In genomic region chr12:15712160-15712559, GRCh38 we compare ENCODE assay signal across 28 cellular contexts.
A peak's percentile ranks its signal among the peaks of the same experiment; 100 is the strongest.
DNase-seq lines count a peak whose midpoint lies in the region; ATAC-seq, FAIRE-seq and TF ChIP-seq lines count a peak whose summit lies in the region.
"Had no signal": no experiment of that assay in that cellular context is flagged by ENCODE, and none has a peak within 500 bp of the region (broad histone marks: within the 10 kb centered on the region; RNA-seq: fewer than 3 reads in every experiment).

No MANE protein-coding gene starts in this region.

- CTCF ChIA-PET in A549 (lab: Yijun Ruan, JAX) (interaction anchor here (0.7 kb wide), 1 partner anchor 143 kb away, joined by 3 read pairs; no protein-coding TSS in a partner anchor), HepG2 (lab: Yijun Ruan, JAX; ENCODE audit: low intra/inter-chr PET ratio, low total read pairs) (no interaction called here)
- CTCF ChIA-PET in activated CD4-positive, alpha-beta T cell treated with anti-CD3 and anti-CD28 coated beads for 36 hours (lab: Charles Lee), result interaction anchor here (0.9 to 1.0 kb wide), 2 partner anchors 13 to 48 kb away, joined by 3 to 4 read pairs; no protein-coding TSS in a partner anchor

- H3K4me1 ChIP-seq in A549 (peaks cover 60% of the 10 kb centered on the region), adipocyte (ENCODE audit: control insufficient read depth, insufficient read depth, low read length) (peaks cover 66% of the 10 kb centered on the region), HepG2 (ENCODE audit: insufficient read depth, low read length) (peaks cover 73% of the 10 kb centered on the region), smooth muscle cell (ENCODE audit: low read depth) (peaks cover 18% of the 10 kb centered on the region)
- H3K4me1 ChIP-seq: HAP-1 had no signal

- peaks cover 0 to 2% (median 0%) of the 10 kb centered on the region in 3 donors for H3K36me3 Mint-ChIP-seq in naive thymus-derived CD8-positive, alpha-beta T cell
- no peaks in the 10 kb centered on the region for H3K36me3 Mint-ChIP-seq in activated CD4-positive, alpha-beta T cell treated with anti-CD3 and anti-CD28 coated beads for 36 hours (ENCODE audit: low read depth)
- H3K36me3 Mint-ChIP-seq: mesothelial cell of epicardium had no signal

- no peaks in the 10 kb centered on the region for H3K9me3 Mint-ChIP-seq in naive thymus-derived CD8-positive, alpha-beta T cell
- no peaks in the 10 kb centered on the region for H3K9me3 Mint-ChIP-seq in activated CD4-positive, alpha-beta T cell treated with anti-CD3 and anti-CD28 coated beads for 36 hours (ENCODE audit: low read depth)
- H3K9me3 Mint-ChIP-seq: activated CD4-positive, alpha-beta T cell treated with anti-CD3 and anti-CD28 coated beads, Interleukin-2, amount 10 ng/mL, durations not matched to agents 24 days and 14 days; activated T-helper 1 cell treated with anti-CD3 and anti-CD28 coated beads, Interleukin-12 subunit alpha, Interleukin-12 subunit beta, Interleukin-2, Interleukin-4 antibody, amounts not matched to agents 30 ng/mL and 10 ng/mL and 1 ng/mL, durations not matched to agents 14 hours and 24 hours and 36 hours; mesothelial cell of epicardium; nephron progenitor cell had no signal

- H3K27ac ChIP-seq in A549 (peak overlapping the region; percentile 80 to 82), HepG2 (ENCODE audit: extremely low read length, insufficient read depth, low read length) (peak overlapping the region; percentile 84), smooth muscle cell (ENCODE audit: low read depth) (no peak overlapping the region)
- H3K27ac ChIP-seq: BLaER1 treated with 17β-estradiol and CSF1 and Interleukin-3, amounts not matched to agents 10 nM and 100 nM; SK-N-MC; VCaP had no signal

- FAIRE-seq in A549 (lab: Jason Lieb, UNC) (peak; percentile 49), HepG2 (lab: Jason Lieb, UNC) (no peak)
- FAIRE-seq: GM12892 had no signal

- H3K79me2 ChIP-seq in HepG2 (ENCODE audit: insufficient read depth, low read length) (peaks cover 64% of the 10 kb centered on the region), smooth muscle cell (ENCODE audit: low read depth) (peaks cover 25% of the 10 kb centered on the region)

- no peak overlapping the region for H3K4me3 Mint-ChIP-seq in naive thymus-derived CD8-positive, alpha-beta T cell
- no peak overlapping the region for H3K4me3 Mint-ChIP-seq in activated CD4-positive, alpha-beta T cell treated with anti-CD3 and anti-CD28 coated beads for 36 hours
- H3K4me3 Mint-ChIP-seq: activated CD4-positive, alpha-beta T cell treated with anti-CD3 and anti-CD28 coated beads, Interleukin-2, amount 10 ng/mL, durations not matched to agents 24 days and 14 days; activated T-helper 1 cell treated with anti-CD3 and anti-CD28 coated beads, Interleukin-12 subunit alpha, Interleukin-12 subunit beta, Interleukin-2, Interleukin-4 antibody, amounts not matched to agents 30 ng/mL and 10 ng/mL and 1 ng/mL, durations not matched to agents 14 hours and 24 hours and 36 hours; mesothelial cell of epicardium; nephron progenitor cell had no signal

- TF ChIP-seq RAD21 in A549 (conservative IDR thresholded peaks at IDR 0.05 in 1 of 2, IDR thresholded peaks at IDR 0.05 in 1 of 2) (no peak), HepG2 (CRISPR knock-in tag; IDR thresholded peaks at IDR 0.05) (no peak)

- H3K4me2 ChIP-seq in A549 (peak overlapping the region; percentile 88), HepG2 (ENCODE audit: low read depth, low read length) (peak overlapping the region; percentile 79), smooth muscle cell (no peak overlapping the region)
- H3K4me2 ChIP-seq: BLaER1 treated with 17β-estradiol and CSF1 and Interleukin-3, amounts not matched to agents 10 nM and 100 nM had no signal

- H4K20me1 ChIP-seq in HepG2 (ENCODE audit: insufficient read depth, low read length), result no peaks in the 10 kb centered on the region
- no peaks in the 10 kb centered on the region for H4K20me1 ChIP-seq in smooth muscle cell (ENCODE audit: low read depth)
- H4K20me1 ChIP-seq: BLaER1 treated with 17β-estradiol and CSF1 and Interleukin-3, amounts not matched to agents 10 nM and 100 nM had no signal

- H3F3A ChIP-seq in smooth muscle cell (ENCODE audit: low read depth), result no peaks in the 10 kb centered on the region

- H3K27me3 ChIP-seq in adipocyte (replicated peaks; ENCODE audit: control insufficient read depth, insufficient read depth, low read length) (no peaks in the 10 kb centered on the region), HepG2 (ENCODE audit: control insufficient read depth in 1 of 2, insufficient read depth in 2 of 2, low read length in 2 of 2) (no peaks in the 10 kb centered on the region), smooth muscle cell (ENCODE audit: low read depth) (no peaks in the 10 kb centered on the region)
- H3K27me3 ChIP-seq: BLaER1 treated with 17β-estradiol and CSF1 and Interleukin-3, amounts not matched to agents 10 nM and 100 nM; dorsolateral prefrontal cortex had no signal

- peaks cover 8% of the 10 kb centered on the region for H3K36me3 ChIP-seq in adipocyte (ENCODE audit: control insufficient read depth, insufficient read depth, low read length, severe bottlenecking)
- H3K36me3 ChIP-seq in HepG2 (replicated peaks in 1 of 2; ENCODE audit: control insufficient read depth in 1 of 2, insufficient read depth in 2 of 2, low read length in 2 of 2), result no peaks in the 10 kb centered on the region
- H3K36me3 ChIP-seq in smooth muscle cell (ENCODE audit: low read depth), result peaks cover 5% of the 10 kb centered on the region
- H3K36me3 ChIP-seq: BLaER1 treated with 17β-estradiol and CSF1 and Interleukin-3, amounts not matched to agents 10 nM and 100 nM; HAP-1 had no signal

- no peak for DNase-seq in A549 (ENCODE audit: low read depth in 1 of 2, low spot score in 1 of 2)
- DNase-seq in adipocyte (ENCODE audit: low read depth), result no peak
- no peak for DNase-seq in HepG2 (ENCODE audit: low spot score)
- no peak for DNase-seq in smooth muscle cell (lab: John Stamatoyannopoulos, UW; ENCODE audit: unreplicated experiment)
- no peak for DNase-seq in naive thymus-derived CD8-positive, alpha-beta T cell
- no peak for DNase-seq in activated CD4-positive, alpha-beta T cell treated with anti-CD3 and anti-CD28 coated beads for 36 hours
- DNase-seq in NCI-H2029 treated with DMSO at 0.1 percent for 48 hours (lab: John Stamatoyannopoulos, UW), result no peak
- DNase-seq in NCI-H82 (lab: John Stamatoyannopoulos, UW), result no peak
- DNase-seq: activated CD4-positive, alpha-beta T cell treated with anti-CD3 and anti-CD28 coated beads, Interleukin-2, amount 10 ng/mL, durations not matched to agents 24 days and 14 days; activated naive CD4-positive, alpha-beta T cell treated with anti-CD3 and anti-CD28 coated beads, Interleukin-2, amount 50 U/mL, for 16 hours; caudate nucleus; dorsolateral prefrontal cortex; glutamatergic neuron; Karpas-422; MV-4-11; NCI-H2171 treated with DMSO at 0.1 percent for 48 hours; NCI-H524; nephron progenitor cell; RPMI8226; stimulated activated CD8-positive, alpha-beta memory T cell treated with anti-CD3 and anti-CD28 coated beads, Interleukin-4, amount 100 ng/mL, for 48 hours; T-helper 2 cell had no signal

- peak overlapping the region; percentile 42 for H3K4me3 ChIP-seq in A549
- peak overlapping the region; percentile 44 for H3K4me3 ChIP-seq in adipocyte (ENCODE audit: low read length)
- H3K4me3 ChIP-seq in HepG2 (replicated peaks in 1 of 3; ENCODE audit: insufficient read depth in 1 of 3, low read depth in 2 of 3, low read length in 3 of 3), result peak overlapping the region; percentile 59 to 66 (median 59); a peak in 5 of 6 replicates
- peak overlapping the region; percentile 15 for H3K4me3 ChIP-seq in smooth muscle cell
- H3K4me3 ChIP-seq: BLaER1 treated with 17β-estradiol and CSF1 and Interleukin-3, amounts not matched to agents 10 nM and 100 nM; dorsolateral prefrontal cortex; HAP-1; SK-N-MC had no signal

- intact Hi-C loops in HepG2 (cut with micrococcal nuclease; ENCODE audit: unreplicated experiment), result loop anchor here (5.0 kb wide), 1 partner anchor 120 kb away; no protein-coding TSS in a partner anchor
- intact Hi-C loops in activated CD4-positive, alpha-beta T cell treated with anti-CD3 and anti-CD28 coated beads for 36 hours (cut with DNase I, micrococcal nuclease), result no loop called here

- in situ Hi-C loops in HepG2 (cut with HindIII; ENCODE audit: extremely low pct_ligation_motif_present, low pct_unique_long_range_greater_than_20kb), result no loop called here

- no peak overlapping the region for H3K27ac Mint-ChIP-seq in naive thymus-derived CD8-positive, alpha-beta T cell
- H3K27ac Mint-ChIP-seq in activated CD4-positive, alpha-beta T cell treated with anti-CD3 and anti-CD28 coated beads for 36 hours, result no peak overlapping the region
- H3K27ac Mint-ChIP-seq: activated CD4-positive, alpha-beta T cell treated with anti-CD3 and anti-CD28 coated beads, Interleukin-2, amount 10 ng/mL, durations not matched to agents 24 days and 14 days; activated T-helper 1 cell treated with anti-CD3 and anti-CD28 coated beads, Interleukin-12 subunit alpha, Interleukin-12 subunit beta, Interleukin-2, Interleukin-4 antibody, amounts not matched to agents 30 ng/mL and 10 ng/mL and 1 ng/mL, durations not matched to agents 14 hours and 24 hours and 36 hours; mesothelial cell of epicardium; nephron progenitor cell had no signal

- 11% methylated on average over 1 of the region's 1 CpG for WGBS in A549 (ENCODE audit: missing lambda C conversion rate)
- WGBS in HepG2 (ENCODE audit: low lambda C conversion rate), result 8% methylated on average over 1 of the region's 1 CpG
- WGBS in smooth muscle cell (ENCODE audit: low lambda C conversion rate), result 88% methylated on average over 1 of the region's 1 CpG

- ATAC-seq in A549 (no peak), HepG2 (no peak)
- no peak for ATAC-seq in naive thymus-derived CD8-positive, alpha-beta T cell
- ATAC-seq in activated CD4-positive, alpha-beta T cell treated with anti-CD3 and anti-CD28 coated beads for 36 hours, result no peak

- H2AFZ ChIP-seq in HepG2 (ENCODE audit: low read length) (no peak overlapping the region), smooth muscle cell (ENCODE audit: low read depth) (no peak overlapping the region)

- BruUV-seq in HepG2 (replicated peaks; lab: Mats Ljungman, UMichigan), result no TSS peak

- peaks cover 0 to 4% (median 0%) of the 10 kb centered on the region in 4 donors for H3K4me1 Mint-ChIP-seq in naive thymus-derived CD8-positive, alpha-beta T cell
- no peaks in the 10 kb centered on the region for H3K4me1 Mint-ChIP-seq in activated CD4-positive, alpha-beta T cell treated with anti-CD3 and anti-CD28 coated beads for 36 hours
- H3K4me1 Mint-ChIP-seq: nephron progenitor cell had no signal

- no peaks in the 10 kb centered on the region for H3K9me3 ChIP-seq in A549
- H3K9me3 ChIP-seq in adipocyte (ENCODE audit: control insufficient read depth, low read length), result no peaks in the 10 kb centered on the region
- no peaks in the 10 kb centered on the region for H3K9me3 ChIP-seq in HepG2 (ENCODE audit: low read length)
- no peaks in the 10 kb centered on the region for H3K9me3 ChIP-seq in smooth muscle cell (replicated peaks; ENCODE audit: low read depth)
- H3K9me3 ChIP-seq: BLaER1 treated with 17β-estradiol and CSF1 and Interleukin-3, amounts not matched to agents 10 nM and 100 nM; HAP-1 had no signal

- H3K27me3 Mint-ChIP-seq in naive thymus-derived CD8-positive, alpha-beta T cell, result peaks cover 3 to 9% (median 8%) of the 10 kb centered on the region in 5 donors
- H3K27me3 Mint-ChIP-seq in activated CD4-positive, alpha-beta T cell treated with anti-CD3 and anti-CD28 coated beads for 36 hours, result peaks cover 11% of the 10 kb centered on the region

- TF ChIP-seq CTCF in A549 (IDR thresholded peaks at IDR 0.05), result no peak
- TF ChIP-seq CTCF in HepG2 (CRISPR knock-in tag; IDR thresholded peaks at IDR 0.05), result no peak
- TF ChIP-seq CTCF in smooth muscle cell (IDR thresholded peaks at IDR 0.05; ENCODE audit: borderline replicate concordance, insufficient read depth, poor library complexity, severe bottlenecking), result no peak

- no peak for TF ChIP-seq EP300 in A549 (IDR thresholded peaks at IDR 0.05)
- TF ChIP-seq EP300 in HepG2 (IDR thresholded peaks at IDR 0.05; ENCODE audit: low read depth in 2 of 2, low read length in 2 of 2), result no peak
- no peak for TF ChIP-seq EP300 in HepG2 (CRISPR knock-in tag; IDR thresholded peaks at IDR 0.05; ENCODE audit: borderline replicate concordance)

- TF ChIP-seq POLR2A in A549 (IDR thresholded peaks at IDR 0.05; ENCODE audit: low read length) (no peak), HepG2 (IDR thresholded peaks at IDR 0.05; ENCODE audit: insufficient read depth in 1 of 2, low read depth in 2 of 2, low read length in 2 of 2) (no peak)

- POLR2A ChIA-PET in A549 (lab: Yijun Ruan, JAX) (interaction anchor here (1.0 to 2.7 kb wide), 2 partner anchors 77 to 170 kb away, joined by 3 to 11 read pairs; partner anchors contain the start of genes EPS8 and STRAP), HepG2 (lab: Yijun Ruan, JAX) (interaction anchor here (1.2 to 2.4 kb wide), 2 partner anchors 21 to 77 kb away, joined by 3 to 14 read pairs; partner anchors contain the start of gene EPS8)
- POLR2A ChIA-PET in naive thymus-derived CD8-positive, alpha-beta T cell (lab: Charles Lee), result no interaction called here
- POLR2A ChIA-PET in activated CD4-positive, alpha-beta T cell treated with anti-CD3 and anti-CD28 coated beads for 36 hours (lab: Charles Lee), result no interaction called here

- H3K9ac ChIP-seq in adipocyte (ENCODE audit: low read length), result no peak overlapping the region
- peak overlapping the region; percentile 70 for H3K9ac ChIP-seq in HepG2 (ENCODE audit: insufficient read depth, low read depth, low read length)
- H3K9ac ChIP-seq in smooth muscle cell (ENCODE audit: low read depth), result no peak overlapping the region
- H3K9ac ChIP-seq: BLaER1 treated with 17β-estradiol and CSF1 and Interleukin-3, amounts not matched to agents 10 nM and 100 nM had no signal

Comparison
In these comparisons a context has a peak if more than half of its experiments do, and no peak if none do; other contexts are left out.
1. POLR2A ChIA-PET loops: an anchor here in A549 (1.0 to 2.7 kb wide) and HepG2 (1.2 to 2.4 kb wide); none called in naive thymus-derived CD8-positive, alpha-beta T cell and activated CD4-positive, alpha-beta T cell treated with anti-CD3 and anti-CD28 coated beads for 36 hours.